Comparison of ENCODE assay signal across 16 cellular contexts in the genomic region with DNA sequence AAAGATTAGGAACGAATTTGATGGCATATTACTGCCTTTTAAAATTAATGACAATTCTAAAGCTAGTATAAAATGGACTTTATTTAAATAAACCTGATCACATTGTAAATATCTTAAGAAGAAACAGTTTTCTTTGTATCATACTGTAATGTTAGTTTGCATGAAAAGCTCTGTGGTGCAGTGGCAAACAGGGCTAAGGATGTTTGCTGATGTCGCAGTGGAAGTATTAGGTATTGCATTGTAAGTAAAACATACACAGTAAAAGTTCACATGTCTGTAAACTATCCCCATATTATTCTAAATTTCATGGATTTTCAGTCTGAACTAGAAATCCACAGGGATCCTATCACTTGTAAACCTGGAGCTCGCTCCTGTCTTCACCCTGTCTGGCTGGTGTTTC.
A peak's percentile ranks its signal among the peaks of the same experiment; 100 is the strongest.
DNase-seq lines count a peak whose midpoint lies in the region; ATAC-seq and TF ChIP-seq lines count a peak whose summit lies in the region.
"Had no signal": no experiment of that assay in that cellular context is flagged by ENCODE, and none has a peak within 500 bp of the region (broad histone marks: within the 10 kb centered on the region; RNA-seq: fewer than 3 reads in every experiment).

No MANE protein-coding gene starts in this region.

- no peak overlapping the region for H4K8ac ChIP-seq in mesenchymal stem cell (ENCODE audit: low read length)

- H3K27ac ChIP-seq in MM.1S (ENCODE audit: low read length) (no peak overlapping the region), brain microvascular endothelial cell (no peak overlapping the region), mesenchymal stem cell (ENCODE audit: low read length, poor library complexity, severe bottlenecking) (no peak overlapping the region)
- H3K27ac ChIP-seq: BLaER1 treated with 17β-estradiol and CSF1 and Interleukin-3, amounts not matched to agents 10 nM and 100 nM had no signal

- H2BK5ac ChIP-seq in mesenchymal stem cell (ENCODE audit: low read depth, low read length, poor library complexity, severe bottlenecking): no peak overlapping the region

- no peak overlapping the region for H3K9ac ChIP-seq in MM.1S (ENCODE audit: low read length)
- no peak overlapping the region for H3K9ac ChIP-seq in mesenchymal stem cell (ENCODE audit: low read length)
- H3K9ac ChIP-seq: BLaER1 treated with 17β-estradiol and CSF1 and Interleukin-3, amounts not matched to agents 10 nM and 100 nM had no signal

- H4K91ac ChIP-seq in mesenchymal stem cell (ENCODE audit: low read length): no peak overlapping the region

- no peak overlapping the region for H2BK15ac ChIP-seq in mesenchymal stem cell (ENCODE audit: low read depth, poor library complexity, severe bottlenecking)

- H3K9me3 ChIP-seq in MM.1S (replicated peaks; ENCODE audit: insufficient read depth, low read length) (no peaks in the 10 kb centered on the region), mesenchymal stem cell (ENCODE audit: control insufficient read depth, low read length) (no peaks in the 10 kb centered on the region)
- H3K9me3 ChIP-seq: BLaER1 treated with 17β-estradiol and CSF1 and Interleukin-3, amounts not matched to agents 10 nM and 100 nM had no signal

- ATAC-seq in HG03469 (IDR thresholded peaks at IDR 0.05; ENCODE audit: unreplicated experiment): no peak
- ATAC-seq in activated T-helper 17 cell treated with anti-CD3 and anti-CD28 coated beads, Interleukin-2, amount 50 U/mL, for 72 hours (replicated peaks): no peak
- ATAC-seq: activated T-cell treated with anti-CD3 and anti-CD28 coated beads, Interleukin-2, amount 50 U/mL, for 72 hours; esophagus mucosa; naive thymus-derived CD4-positive, alpha-beta T cell had no signal

- H3K18ac ChIP-seq in mesenchymal stem cell (ENCODE audit: low read depth in 1 of 2, low read length in 2 of 2): no peak overlapping the region

- H3K27ac Mint-ChIP-seq in activated T-helper 17 cell treated with anti-CD3 and anti-CD28 coated beads, Interleukin-2, amount 50 U/mL, for 72 hours: no peak overlapping the region
- H3K27ac Mint-ChIP-seq in activated CD4-positive, alpha-beta memory T cell treated with anti-CD3 and anti-CD28 coated beads, Interleukin-2, amount 10 ng/mL, durations not matched to agents 7 days and 5 days: no peak overlapping the region
- H3K27ac Mint-ChIP-seq: activated naive CD8-positive, alpha-beta T cell treated with anti-CD3 and anti-CD28 coated beads, Interleukin-2, amount 10 ng/mL, durations not matched to agents 7 days and 5 days; activated T-cell treated with anti-CD3 and anti-CD28 coated beads, Interleukin-2, amount 50 U/mL, for 72 hours had no signal

- POLR2A ChIA-PET in activated CD4-positive, alpha-beta memory T cell treated with anti-CD3 and anti-CD28 coated beads, Interleukin-2, amount 10 ng/mL, durations not matched to agents 7 days and 5 days (lab: Charles Lee): no interaction called here

- no peaks in the 10 kb centered on the region for H3K36me3 Mint-ChIP-seq in activated T-helper 17 cell treated with anti-CD3 and anti-CD28 coated beads, Interleukin-2, amount 50 U/mL, for 72 hours (ENCODE audit: low read depth)
- no peaks in the 10 kb centered on the region for H3K36me3 Mint-ChIP-seq in activated CD4-positive, alpha-beta memory T cell treated with anti-CD3 and anti-CD28 coated beads, Interleukin-2, amount 10 ng/mL, durations not matched to agents 7 days and 5 days (ENCODE audit: low read depth)
- H3K36me3 Mint-ChIP-seq: activated naive CD8-positive, alpha-beta T cell treated with anti-CD3 and anti-CD28 coated beads, Interleukin-2, amount 10 ng/mL, durations not matched to agents 7 days and 5 days; naive thymus-derived CD4-positive, alpha-beta T cell had no signal

- CTCF ChIA-PET in activated CD4-positive, alpha-beta memory T cell treated with anti-CD3 and anti-CD28 coated beads, Interleukin-2, amount 10 ng/mL, durations not matched to agents 7 days and 5 days (lab: Charles Lee): no interaction called here

- H3F3A ChIP-seq in MM.1S (ENCODE audit: insufficient read depth, low read length): no peaks in the 10 kb centered on the region

- H3K14ac ChIP-seq in mesenchymal stem cell (ENCODE audit: low read length in 2 of 2): no peak overlapping the region

- no peak overlapping the region for H3K4me3 Mint-ChIP-seq in activated T-helper 17 cell treated with anti-CD3 and anti-CD28 coated beads, Interleukin-2, amount 50 U/mL, for 72 hours
- no peak overlapping the region for H3K4me3 Mint-ChIP-seq in activated CD4-positive, alpha-beta memory T cell treated with anti-CD3 and anti-CD28 coated beads, Interleukin-2, amount 10 ng/mL, durations not matched to agents 7 days and 5 days
- H3K4me3 Mint-ChIP-seq: activated naive CD8-positive, alpha-beta T cell treated with anti-CD3 and anti-CD28 coated beads, Interleukin-2, amount 10 ng/mL, durations not matched to agents 7 days and 5 days; activated T-cell treated with anti-CD3 and anti-CD28 coated beads, Interleukin-2, amount 50 U/mL, for 72 hours; naive thymus-derived CD4-positive, alpha-beta T cell had no signal

- no peak overlapping the region for H2AFZ ChIP-seq in MM.1S (ENCODE audit: low read length)
- H2AFZ ChIP-seq in mesenchymal stem cell (ENCODE audit: low read depth, low read length): no peak overlapping the region

- no peak overlapping the region for H2BK120ac ChIP-seq in mesenchymal stem cell (ENCODE audit: low read depth, low read length)

- H3K79me2 ChIP-seq in MM.1S (ENCODE audit: low read length): no peaks in the 10 kb centered on the region

- WGBS in mesenchymal stem cell: 100% methylated on average over 1 of the region's 3 CpGs

- no peaks in the 10 kb centered on the region for H3K4me1 ChIP-seq in MM.1S (ENCODE audit: low read length)
- H3K4me1 ChIP-seq in mesenchymal stem cell (ENCODE audit: control insufficient read depth, insufficient read depth, low read depth, low read length): peaks cover 10% of the 10 kb centered on the region

- in situ Hi-C loops in brain microvascular endothelial cell (cut with HindIII; ENCODE audit: low pct_ligation_motif_present, low sequenced_read_pairs): no loop called here

- peaks cover 4% of the 10 kb centered on the region for H3K27me3 Mint-ChIP-seq in activated T-helper 17 cell treated with anti-CD3 and anti-CD28 coated beads, Interleukin-2, amount 50 U/mL, for 72 hours
- peaks cover 1% of the 10 kb centered on the region for H3K27me3 Mint-ChIP-seq in activated CD4-positive, alpha-beta memory T cell treated with anti-CD3 and anti-CD28 coated beads, Interleukin-2, amount 10 ng/mL, durations not matched to agents 7 days and 5 days

- H3K4me2 ChIP-seq in MM.1S (ENCODE audit: low read depth, low read length) (no peak overlapping the region), mesenchymal stem cell (ENCODE audit: low read length, poor library complexity, severe bottlenecking) (no peak overlapping the region)
- H3K4me2 ChIP-seq: BLaER1 treated with 17β-estradiol and CSF1 and Interleukin-3, amounts not matched to agents 10 nM and 100 nM had no signal

- H3K79me1 ChIP-seq in mesenchymal stem cell (replicated peaks; ENCODE audit: low read length, poor library complexity, severe bottlenecking): no peaks in the 10 kb centered on the region

- no peak overlapping the region for H3K4ac ChIP-seq in mesenchymal stem cell (ENCODE audit: low read depth in 1 of 2, low read length in 2 of 2)

- DNase-seq in EH (ENCODE audit: low read depth) (peak; percentile 20), MM.1S (no peak), brain microvascular endothelial cell (no peak), mesenchymal stem cell (peak; percentile 29), NCI-H1930 (lab: John Stamatoyannopoulos, UW) (no peak)
- no peak for DNase-seq in activated CD4-positive, alpha-beta memory T cell treated with anti-CD3 and anti-CD28 coated beads, Interleukin-2, amount 10 ng/mL, durations not matched to agents 7 days and 5 days
- DNase-seq: activated CD8-positive, alpha-beta memory T cell treated with anti-CD3 and anti-CD28 coated beads for 24 hours; activated naive CD8-positive, alpha-beta T cell treated with anti-CD3 and anti-CD28 coated beads, Interleukin-2, amount 10 ng/mL, durations not matched to agents 7 days and 5 days; activated T-cell treated with anti-CD3 and anti-CD28 coated beads, Interleukin-2, amount 50 U/mL, for 72 hours; naive thymus-derived CD4-positive, alpha-beta T cell; NCI-H82; stimulated activated CD4-positive, alpha-beta T cell treated with anti-CD3 and anti-CD28 coated beads, Interleukin-2, amount 100 ng/mL, for 48 hours had no signal

- H3K4me1 Mint-ChIP-seq in activated T-helper 17 cell treated with anti-CD3 and anti-CD28 coated beads, Interleukin-2, amount 50 U/mL, for 72 hours: no peaks in the 10 kb centered on the region
- no peaks in the 10 kb centered on the region for H3K4me1 Mint-ChIP-seq in activated CD4-positive, alpha-beta memory T cell treated with anti-CD3 and anti-CD28 coated beads, Interleukin-2, amount 10 ng/mL, durations not matched to agents 7 days and 5 days
- H3K4me1 Mint-ChIP-seq: activated naive CD8-positive, alpha-beta T cell treated with anti-CD3 and anti-CD28 coated beads, Interleukin-2, amount 10 ng/mL, durations not matched to agents 7 days and 5 days; naive thymus-derived CD4-positive, alpha-beta T cell had no signal

- H3K27me3 ChIP-seq in MM.1S (replicated peaks; ENCODE audit: insufficient read depth, low read length) (no peaks in the 10 kb centered on the region), brain microvascular endothelial cell (replicated peaks) (no peaks in the 10 kb centered on the region), mesenchymal stem cell (ENCODE audit: control insufficient read depth in 1 of 2, insufficient read depth in 1 of 2, low read length in 2 of 2) (peaks cover 0 to 15% of the 10 kb centered on the region in 2 experiments)
- H3K27me3 ChIP-seq: BLaER1 treated with 17β-estradiol and CSF1 and Interleukin-3, amounts not matched to agents 10 nM and 100 nM had no signal

- no peaks in the 10 kb centered on the region for H4K20me1 ChIP-seq in MM.1S (ENCODE audit: insufficient read depth, low read length)
- H4K20me1 ChIP-seq: BLaER1 treated with 17β-estradiol and CSF1 and Interleukin-3, amounts not matched to agents 10 nM and 100 nM had no signal

- no peak overlapping the region for H2AK5ac ChIP-seq in mesenchymal stem cell (ENCODE audit: low read length, severe bottlenecking)

- H3K4me3 ChIP-seq in MM.1S (ENCODE audit: low read length) (no peak overlapping the region), brain microvascular endothelial cell (ENCODE audit: low read depth, low read length) (no peak overlapping the region), mesenchymal stem cell (ENCODE audit: insufficient read depth in 1 of 2, low read depth in 1 of 2, low read length in 2 of 2) (no peak overlapping the region)
- H3K4me3 ChIP-seq: BLaER1 treated with 17β-estradiol and CSF1 and Interleukin-3, amounts not matched to agents 10 nM and 100 nM had no signal

- TF ChIP-seq CTCF in MM.1S (IDR thresholded peaks at IDR 0.05; ENCODE audit: low read length): 0 out of 2 replicates have a peak, but pooled peaks have one; percentile 4
- peak; percentile 47 for TF ChIP-seq CTCF in brain microvascular endothelial cell (IDR thresholded peaks at IDR 0.05; ENCODE audit: low read depth, low read length, missing control alignments)

- H3K36me3 ChIP-seq in MM.1S (replicated peaks; ENCODE audit: insufficient read depth, low read length): no peaks in the 10 kb centered on the region
- H3K36me3 ChIP-seq in brain microvascular endothelial cell (replicated peaks): no peaks in the 10 kb centered on the region
- no peaks in the 10 kb centered on the region for H3K36me3 ChIP-seq in mesenchymal stem cell (ENCODE audit: control insufficient read depth in 1 of 2, insufficient read depth in 2 of 2, low read depth in 1 of 2, low read length in 2 of 2)
- H3K36me3 ChIP-seq: BLaER1 treated with 17β-estradiol and CSF1 and Interleukin-3, amounts not matched to agents 10 nM and 100 nM had no signal

- no peaks in the 10 kb centered on the region for H3K9me2 ChIP-seq in MM.1S (replicated peaks; ENCODE audit: insufficient read depth, low read length)

- no peaks in the 10 kb centered on the region for H3K9me3 Mint-ChIP-seq in activated T-helper 17 cell treated with anti-CD3 and anti-CD28 coated beads, Interleukin-2, amount 50 U/mL, for 72 hours
- no peaks in the 10 kb centered on the region for H3K9me3 Mint-ChIP-seq in activated CD4-positive, alpha-beta memory T cell treated with anti-CD3 and anti-CD28 coated beads, Interleukin-2, amount 10 ng/mL, durations not matched to agents 7 days and 5 days
- H3K9me3 Mint-ChIP-seq: activated naive CD8-positive, alpha-beta T cell treated with anti-CD3 and anti-CD28 coated beads, Interleukin-2, amount 10 ng/mL, durations not matched to agents 7 days and 5 days; activated T-cell treated with anti-CD3 and anti-CD28 coated beads, Interleukin-2, amount 50 U/mL, for 72 hours had no signal

- H3K23ac ChIP-seq in mesenchymal stem cell (ENCODE audit: low read length in 2 of 2): no peak overlapping the region

- no peak overlapping the region for H2BK12ac ChIP-seq in mesenchymal stem cell (ENCODE audit: low read length in 2 of 2)

Comparison
In these comparisons a context has a peak if more than half of its experiments do, and no peak if none do; other contexts are left out.
1. DNase-seq: peak in EH (single experiment) and mesenchymal stem cell (single experiment); none in MM.1S (single experiment), brain microvascular endothelial cell (single experiment), NCI-H1930 (0 of 2) and activated CD4-positive, alpha-beta memory T cell treated with anti-CD3 and anti-CD28 coated beads, Interleukin-2, amount 10 ng/mL, durations not matched to agents 7 days and 5 days (single experiment).